ENCODE assay signal across 8 cellular contexts in genomic region chr15:69414702-69415161, GRCh38. TPM values are rescaled to one million over a fixed set of nuclear protein-coding genes. Genes with fewer than 3 reads are reported as not detected.
DNase-seq lines count a peak whose midpoint lies in the region; ATAC-seq and TF ChIP-seq lines count a peak whose summit lies in the region.

No MANE protein-coding gene starts in this region.

- TF ChIP-seq EP300 in Ishikawa (IDR thresholded peaks at IDR 0.05; ENCODE audit: borderline replicate concordance): no peak

- no peak for TF ChIP-seq RAD21 in Ishikawa (IDR thresholded peaks at IDR 0.05; ENCODE audit: low read depth)

- DNase-seq in NK-92 treated with Interleukin-12 subunit alpha and Interleukin-12 subunit beta, amount 100 ng/mL, for 24 hours (lab: John Stamatoyannopoulos, UW): peak; percentile 27
- DNase-seq in NK-92 (lab: John Stamatoyannopoulos, UW; ENCODE audit: unreplicated experiment): no peak
- peak; percentile 19 to 28 for DNase-seq in activated CD4-positive, alpha-beta T cell treated with anti-CD3 and anti-CD28 coated beads, Interleukin-2, amount 50 U/mL, for 48 hours
- DNase-seq in fibroblast of villous mesenchyme (ENCODE audit: low read depth): peak; percentile 86
- DNase-seq in non-pigmented ciliary epithelial cell (ENCODE audit: low read depth): peak; percentile 78
- DNase-seq in DMS153 (lab: John Stamatoyannopoulos, UW): no peak

- peak; percentile 28 for ATAC-seq in GM21825 (IDR thresholded peaks at IDR 0.05; ENCODE audit: unreplicated experiment)

- no peak for TF ChIP-seq CTCF in fibroblast of villous mesenchyme (IDR thresholded peaks at IDR 0.05; ENCODE audit: insufficient read depth, low read depth, low read length)

- H3K4me3 ChIP-seq in fibroblast of villous mesenchyme (ENCODE audit: low read depth, low read length): peak overlapping the region; percentile 92

TF ChIP-seq in Ishikawa, 13 proteins besides CTCF, POLR2A, EP300 and RAD21:
- TF ChIP-seq ZBTB7A (IDR thresholded peaks at IDR 0.05; ENCODE audit: low read depth): no peak
- TF ChIP-seq FOXM1 (IDR thresholded peaks at IDR 0.05; ENCODE audit: borderline replicate concordance, low read depth): no peak
- no peak for TF ChIP-seq YY1 (IDR thresholded peaks at IDR 0.05; ENCODE audit: low read depth)
- no peak for TF ChIP-seq NFIC (IDR thresholded peaks at IDR 0.05)
- TF ChIP-seq, protein P1, sequence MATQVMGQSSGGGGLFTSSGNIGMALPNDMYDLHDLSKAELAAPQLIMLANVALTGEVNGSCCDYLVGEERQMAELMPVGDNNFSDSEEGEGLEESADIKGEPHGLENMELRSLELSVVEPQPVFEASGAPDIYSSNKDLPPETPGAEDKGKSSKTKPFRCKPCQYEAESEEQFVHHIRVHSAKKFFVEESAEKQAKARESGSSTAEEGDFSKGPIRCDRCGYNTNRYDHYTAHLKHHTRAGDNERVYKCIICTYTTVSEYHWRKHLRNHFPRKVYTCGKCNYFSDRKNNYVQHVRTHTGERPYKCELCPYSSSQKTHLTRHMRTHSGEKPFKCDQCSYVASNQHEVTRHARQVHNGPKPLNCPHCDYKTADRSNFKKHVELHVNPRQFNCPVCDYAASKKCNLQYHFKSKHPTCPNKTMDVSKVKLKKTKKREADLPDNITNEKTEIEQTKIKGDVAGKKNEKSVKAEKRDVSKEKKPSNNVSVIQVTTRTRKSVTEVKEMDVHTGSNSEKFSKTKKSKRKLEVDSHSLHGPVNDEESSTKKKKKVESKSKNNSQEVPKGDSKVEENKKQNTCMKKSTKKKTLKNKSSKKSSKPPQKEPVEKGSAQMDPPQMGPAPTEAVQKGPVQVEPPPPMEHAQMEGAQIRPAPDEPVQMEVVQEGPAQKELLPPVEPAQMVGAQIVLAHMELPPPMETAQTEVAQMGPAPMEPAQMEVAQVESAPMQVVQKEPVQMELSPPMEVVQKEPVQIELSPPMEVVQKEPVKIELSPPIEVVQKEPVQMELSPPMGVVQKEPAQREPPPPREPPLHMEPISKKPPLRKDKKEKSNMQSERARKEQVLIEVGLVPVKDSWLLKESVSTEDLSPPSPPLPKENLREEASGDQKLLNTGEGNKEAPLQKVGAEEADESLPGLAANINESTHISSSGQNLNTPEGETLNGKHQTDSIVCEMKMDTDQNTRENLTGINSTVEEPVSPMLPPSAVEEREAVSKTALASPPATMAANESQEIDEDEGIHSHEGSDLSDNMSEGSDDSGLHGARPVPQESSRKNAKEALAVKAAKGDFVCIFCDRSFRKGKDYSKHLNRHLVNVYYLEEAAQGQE (IDR thresholded peaks at IDR 0.05; ENCODE audit: low read depth): no peak
- peak; percentile 74 for TF ChIP-seq TEAD4 (IDR thresholded peaks at IDR 0.05)
- no peak for TF ChIP-seq MAX (IDR thresholded peaks at IDR 0.05)
- TF ChIP-seq EGR1 (IDR thresholded peaks at IDR 0.05): no peak
- TF ChIP-seq CEBPB (IDR thresholded peaks at IDR 0.05): no peak
- no peak for TF ChIP-seq TCF12 (IDR thresholded peaks at IDR 0.05; ENCODE audit: low read depth)
- TF ChIP-seq CREB1 (IDR thresholded peaks at IDR 0.05; ENCODE audit: low read depth): no peak
- TF ChIP-seq TAF1 (IDR thresholded peaks at IDR 0.05; ENCODE audit: low read depth): 0 out of 2 replicates have a peak, but pooled peaks have one; percentile 33

RNA-seq across cellular contexts. Expression of gene KIF23, which starts 0.6 kb away (rescaled TPM):
- 34.5 and 60.5 TPM in 2 replicates for total RNA-seq in fibroblast of villous mesenchyme

RNA-seq across cellular contexts. Expression of gene RPLP1, which starts 37.9 kb away (rescaled TPM):
- total RNA-seq in fibroblast of villous mesenchyme: 73.8 and 79.6 TPM in 2 replicates

Comparison
In these comparisons a context has a peak if more than half of its experiments do, and no peak if none do; other contexts are left out.
1. DNase-seq: peak in NK-92 treated with Interleukin-12 subunit alpha and Interleukin-12 subunit beta, amount 100 ng/mL, for 24 hours (single experiment), activated CD4-positive, alpha-beta T cell treated with anti-CD3 and anti-CD28 coated beads, Interleukin-2, amount 50 U/mL, for 48 hours (2 of 2), fibroblast of villous mesenchyme (single experiment) and non-pigmented ciliary epithelial cell (single experiment); none in NK-92 (single experiment) and DMS153 (single experiment).